ENCODE assay signal across 8 cellular contexts in genomic region chr11:3824714-3825472, GRCh38. TPM values are rescaled to one million over a fixed set of nuclear protein-coding genes. Genes with fewer than 3 reads are reported as not detected.
DNase-seq lines count a peak whose midpoint lies in the region; ATAC-seq and TF ChIP-seq lines count a peak whose summit lies in the region.

No MANE protein-coding gene starts in this region.

- H3K27ac ChIP-seq in gastroesophageal sphincter, result no peak overlapping the region

- intact Hi-C loops in Right ventricle myocardium inferior (cut with DNase I) (no loop called here), cardiac septum (cut with DNase I) (no loop called here)

- H3K27ac Mint-ChIP-seq in activated T-cell treated with anti-CD3 and anti-CD28 coated beads, Interleukin-2, amount 50 U/mL, for 24 hours, result peak overlapping the region; percentile 83

- no peak overlapping the region for H3K4me3 ChIP-seq in gastroesophageal sphincter

- H3K27me3 ChIP-seq in gastroesophageal sphincter, result no peaks in the 10 kb centered on the region

- no peak for TF ChIP-seq EP300 in gastroesophageal sphincter (IDR thresholded peaks at IDR 0.05)

- DNase-seq in Right ventricle myocardium inferior (ENCODE audit: missing footprints) (no peak), cardiac septum (ENCODE audit: low spot score) (no peak), OCI-M1 (lab: John Stamatoyannopoulos, UW) (peak; percentile 96), putamen (ENCODE audit: low spot score) (peak; percentile 73), DMS153 treated with DMSO at 0.1 percent for 48 hours (lab: John Stamatoyannopoulos, UW; ENCODE audit: unreplicated experiment) (no peak)
- peak; percentile 86 for DNase-seq in activated T-cell treated with anti-CD3 and anti-CD28 coated beads, Interleukin-2, amount 50 U/mL, for 24 hours

- no peak for TF ChIP-seq POLR2A in gastroesophageal sphincter (IDR thresholded peaks at IDR 0.05)

- peaks cover 0 to 51% of the 10 kb centered on the region in 2 donors for H3K36me3 ChIP-seq in gastroesophageal sphincter

- no peaks in the 10 kb centered on the region for H3K9me3 Mint-ChIP-seq in activated T-cell treated with anti-CD3 and anti-CD28 coated beads, Interleukin-2, amount 50 U/mL, for 24 hours

- no peaks in the 10 kb centered on the region for H3K27me3 Mint-ChIP-seq in activated T-cell treated with anti-CD3 and anti-CD28 coated beads, Interleukin-2, amount 50 U/mL, for 24 hours

- H3K4me3 Mint-ChIP-seq in activated T-cell treated with anti-CD3 and anti-CD28 coated beads, Interleukin-2, amount 50 U/mL, for 24 hours, result no peak overlapping the region

- peaks cover 47% of the 10 kb centered on the region for H3K4me1 Mint-ChIP-seq in activated T-cell treated with anti-CD3 and anti-CD28 coated beads, Interleukin-2, amount 50 U/mL, for 24 hours (ENCODE audit: low read depth)

- peaks cover 73% of the 10 kb centered on the region for H3K36me3 Mint-ChIP-seq in activated T-cell treated with anti-CD3 and anti-CD28 coated beads, Interleukin-2, amount 50 U/mL, for 24 hours (ENCODE audit: low read depth)

- ATAC-seq in Right ventricle myocardium inferior (peak; percentile 62), HG02938 (IDR thresholded peaks at IDR 0.05; ENCODE audit: unreplicated experiment) (peak; percentile 74), gastroesophageal sphincter (peak; percentile 47)

- no peaks in the 10 kb centered on the region for H3K9me3 ChIP-seq in gastroesophageal sphincter

- 35 to 100% methylated on average over 1 to 6 of the region's 18 CpGs for WGBS in gastroesophageal sphincter (ENCODE audit: low coverage in 1 of 2), 2 donors

- TF ChIP-seq CTCF in gastroesophageal sphincter (IDR thresholded peaks at IDR 0.05), result peak in 3 of 4 experiments; percentile 49 to 60 (median 57)

- H3K4me1 ChIP-seq in gastroesophageal sphincter, result no peaks in the 10 kb centered on the region

RNA-seq across cellular contexts. Expression of gene RHOG, which starts 15.9 kb away (rescaled TPM):
- 25.6 TPM for total RNA-seq in Right ventricle myocardium inferior
- total RNA-seq in cardiac septum, result 27.5 TPM
- total RNA-seq in gastroesophageal sphincter, result 10 to 100 TPM; 31.9 to 67.4 (median 52.2) TPM

RNA-seq across cellular contexts. Expression of gene PGAP2, which starts 16.5 kb away (rescaled TPM):
- 26.6 TPM for total RNA-seq in Right ventricle myocardium inferior
- 22.7 TPM for total RNA-seq in cardiac septum
- total RNA-seq in gastroesophageal sphincter, result 10 to 100 TPM in 1 of 4 donors, 1 to 10 TPM in 3; 4.2 to 12.0 (median 5.1) TPM

RNA-seq across cellular contexts. Expression of gene NUP98, which starts 27.5 kb away (rescaled TPM):
- total RNA-seq in Right ventricle myocardium inferior (40.4 TPM), cardiac septum (49.6 TPM), gastroesophageal sphincter (100 to 1,000 TPM in 2 of 4 donors, 10 to 100 TPM in 2; 72.1 to 141 (median 103) TPM)

RNA-seq across cellular contexts. Expression of gene STIM1, which starts 30.6 kb away (rescaled TPM):
- total RNA-seq in Right ventricle myocardium inferior (28.9 TPM), cardiac septum (40.4 TPM), gastroesophageal sphincter (100 to 1,000 TPM in 1 of 4 donors, 10 to 100 TPM in 3; 42.4 to 114 (median 72.8) TPM)

Comparison
In these comparisons a context has a peak if more than half of its experiments do, and no peak if none do; other contexts are left out.
1. DNase-seq: peak in OCI-M1 (single experiment), activated T-cell treated with anti-CD3 and anti-CD28 coated beads, Interleukin-2, amount 50 U/mL, for 24 hours (single experiment) and putamen (single experiment); none in Right ventricle myocardium inferior (single experiment), cardiac septum (single experiment) and DMS153 treated with DMSO at 0.1 percent for 48 hours (single experiment).
2. Peak in every context shown above with its lines, with median percentiles within 50 percentile points of each other: ATAC-seq.